ENCODE assay signal across 42 cellular contexts in genomic region chr20:2002365-2002764, GRCh38. TPM values are rescaled to one million over a fixed set of nuclear protein-coding genes. Genes with fewer than 3 reads are reported as not detected.
"Had no signal": no experiment of that assay in that cellular context is flagged by ENCODE, and none has a peak within 500 bp of the region (broad histone marks: within the 10 kb centered on the region; RNA-seq: fewer than 3 reads in every experiment).

No MANE protein-coding gene starts in this region.

- H3K4me1 ChIP-seq: ascending aorta, breast epithelium, colonic mucosa, esophagus squamous epithelium, gastroesophageal sphincter had no signal

- FAIRE-seq: endometrium, endothelial cell of umbilical vein had no signal

- ATAC-seq: activated CD4-positive, CD25-positive, alpha-beta regulatory T cell treated with anti-CD3 and anti-CD28 coated beads, Interleukin-2, amount 50 U/mL, for 24 hours; activated CD8-positive, alpha-beta T cell treated with anti-CD3 and anti-CD28 coated beads for 36 hours; activated naive CD8-positive, alpha-beta T cell treated with anti-CD3 and anti-CD28 coated beads, Interleukin-2, amount 50 U/mL, for 24 hours; effector memory CD8-positive, alpha-beta T cell; gastroesophageal sphincter; T-helper 17 cell had no signal

- H3K27me3 ChIP-seq: adrenal gland, ascending aorta, colonic mucosa had no signal

- H3K36me3 Mint-ChIP-seq: activated naive CD4-positive, alpha-beta T cell treated with anti-CD3 and anti-CD28 coated beads, Interleukin-2, amount 50 U/mL, for 24 hours; activated naive CD8-positive, alpha-beta T cell treated with anti-CD3 and anti-CD28 coated beads for 36 hours; brain had no signal

- DNase-seq: activated B cell treated with CpG ODN at 0.5 μM for 24 hours; activated CD4-positive, alpha-beta T cell treated with anti-CD3 and anti-CD28 coated beads for 48 hours; activated CD4-positive, alpha-beta T cell treated with anti-CD3 and anti-CD28 coated beads, Interleukin-2, amount 50 U/mL, for 1 hour; activated CD4-positive, alpha-beta T cell treated with anti-CD3 and anti-CD28 coated beads, Interleukin-2, amount 50 U/mL, for 48 hours; activated CD8-positive, alpha-beta memory T cell treated with anti-CD3 and anti-CD28 coated beads for 24 hours; activated CD8-positive, alpha-beta T cell treated with anti-CD3 and anti-CD28 coated beads for 36 hours; activated effector memory CD4-positive, alpha-beta T cell treated with anti-CD3 and anti-CD28 coated beads, Interleukin-2, amount 50 U/mL, for 16 hours; activated naive CD4-positive, alpha-beta T cell treated with anti-CD3 and anti-CD28 coated beads for 36 hours; activated naive CD8-positive, alpha-beta T cell treated with anti-CD3 and anti-CD28 coated beads for 36 hours; activated naive CD8-positive, alpha-beta T cell treated with anti-CD3 and anti-CD28 coated beads, Interleukin-2, amount 50 U/mL, for 24 hours; activated T-cell treated with anti-CD3 and anti-CD28 coated beads, Interleukin-2, amount 50 U/mL, for 1 hour; activated T-cell treated with anti-CD3 and anti-CD28 coated beads, Interleukin-2, amount 50 U/mL, for 48 hours; adrenal gland; central memory CD4-positive, alpha-beta T cell; colonic mucosa; dorsolateral prefrontal cortex; effector CD4-positive, alpha-beta T cell; effector memory CD8-positive, alpha-beta T cell; esophagus squamous epithelium; foreskin melanocyte; T-helper 1 cell; T-helper 17 cell; T1000; WERI-Rb-1 had no signal

- H3K27ac Mint-ChIP-seq: activated B cell treated with CpG ODN at 0.5 μM for 24 hours; activated CD8-positive, alpha-beta T cell treated with anti-CD3 and anti-CD28 coated beads for 36 hours; activated naive CD4-positive, alpha-beta T cell treated with anti-CD3 and anti-CD28 coated beads for 36 hours; activated naive CD4-positive, alpha-beta T cell treated with anti-CD3 and anti-CD28 coated beads, Interleukin-2, amount 50 U/mL, for 24 hours; activated naive CD8-positive, alpha-beta T cell treated with anti-CD3 and anti-CD28 coated beads for 36 hours; activated naive CD8-positive, alpha-beta T cell treated with anti-CD3 and anti-CD28 coated beads, Interleukin-2, amount 50 U/mL, for 24 hours; activated T-helper 1 cell treated with anti-CD3 and anti-CD28 coated beads, Interleukin-12 subunit alpha, Interleukin-12 subunit beta, Interleukin-2, Interleukin-4 antibody, amounts not matched to agents 30 ng/mL and 10 ng/mL and 1 ng/mL, durations not matched to agents 14 hours and 24 hours and 36 hours; activated T-helper 2 cell treated with anti-CD3 and anti-CD28 coated beads, Interferon-gamma antibody, Interleukin-2, Interleukin-4, amounts not matched to agents 10 μg/mL and 5 μg/mL and 100 μg/mL, durations not matched to agents 14 hours and 24 hours and 36 hours; brain; dendritic cell treated with granulocyte-macrophage colony-stimulating factor and Interleukin-4, amounts not matched to agents 40 ng/mL and 50 ng/mL, for 4 days; effector memory CD8-positive, alpha-beta T cell; T-helper 17 cell; T-helper 2 cell treated with Interferon-gamma antibody and Interleukin-4, amounts not matched to agents 5 μg/mL and 100 μg/mL, for 36 hours had no signal

- H3K9me3 ChIP-seq: adrenal gland, ascending aorta, breast epithelium, colonic mucosa, esophagus squamous epithelium, gastroesophageal sphincter had no signal

- H3K27ac ChIP-seq: adrenal gland, ascending aorta, breast epithelium, cardiac muscle cell, colonic mucosa, dorsolateral prefrontal cortex, epithelial cell of prostate, esophagus squamous epithelium, gastroesophageal sphincter, WERI-Rb-1 had no signal

- H3K36me3 ChIP-seq: adrenal gland, ascending aorta, breast epithelium, cardiac muscle cell, colonic mucosa, esophagus squamous epithelium, gastroesophageal sphincter, WERI-Rb-1 had no signal

- H3K9me3 Mint-ChIP-seq: activated B cell treated with CpG ODN at 0.5 μM for 24 hours; activated CD8-positive, alpha-beta T cell treated with anti-CD3 and anti-CD28 coated beads for 36 hours; activated naive CD4-positive, alpha-beta T cell treated with anti-CD3 and anti-CD28 coated beads for 36 hours; activated naive CD4-positive, alpha-beta T cell treated with anti-CD3 and anti-CD28 coated beads, Interleukin-2, amount 50 U/mL, for 24 hours; activated naive CD8-positive, alpha-beta T cell treated with anti-CD3 and anti-CD28 coated beads for 36 hours; activated naive CD8-positive, alpha-beta T cell treated with anti-CD3 and anti-CD28 coated beads, Interleukin-2, amount 50 U/mL, for 24 hours; activated T-helper 1 cell treated with anti-CD3 and anti-CD28 coated beads, Interleukin-12 subunit alpha, Interleukin-12 subunit beta, Interleukin-2, Interleukin-4 antibody, amounts not matched to agents 30 ng/mL and 10 ng/mL and 1 ng/mL, durations not matched to agents 14 hours and 24 hours and 36 hours; activated T-helper 2 cell treated with anti-CD3 and anti-CD28 coated beads, Interferon-gamma antibody, Interleukin-2, Interleukin-4, amounts not matched to agents 10 μg/mL and 5 μg/mL and 100 μg/mL, durations not matched to agents 14 hours and 24 hours and 36 hours; dendritic cell treated with granulocyte-macrophage colony-stimulating factor and Interleukin-4, amounts not matched to agents 40 ng/mL and 50 ng/mL, for 4 days; effector memory CD8-positive, alpha-beta T cell; T-helper 2 cell treated with Interferon-gamma antibody and Interleukin-4, amounts not matched to agents 5 μg/mL and 100 μg/mL, for 36 hours had no signal

- H3K4me3 Mint-ChIP-seq: activated B cell treated with CpG ODN at 0.5 μM for 24 hours; activated CD8-positive, alpha-beta T cell treated with anti-CD3 and anti-CD28 coated beads for 36 hours; activated naive CD4-positive, alpha-beta T cell treated with anti-CD3 and anti-CD28 coated beads for 36 hours; activated naive CD4-positive, alpha-beta T cell treated with anti-CD3 and anti-CD28 coated beads, Interleukin-2, amount 50 U/mL, for 24 hours; activated naive CD8-positive, alpha-beta T cell treated with anti-CD3 and anti-CD28 coated beads for 36 hours; activated naive CD8-positive, alpha-beta T cell treated with anti-CD3 and anti-CD28 coated beads, Interleukin-2, amount 50 U/mL, for 24 hours; activated T-helper 1 cell treated with anti-CD3 and anti-CD28 coated beads, Interleukin-12 subunit alpha, Interleukin-12 subunit beta, Interleukin-2, Interleukin-4 antibody, amounts not matched to agents 30 ng/mL and 10 ng/mL and 1 ng/mL, durations not matched to agents 14 hours and 24 hours and 36 hours; brain; dendritic cell treated with granulocyte-macrophage colony-stimulating factor and Interleukin-4, amounts not matched to agents 40 ng/mL and 50 ng/mL, for 4 days; effector memory CD8-positive, alpha-beta T cell; T-helper 17 cell; T-helper 2 cell treated with Interferon-gamma antibody and Interleukin-4, amounts not matched to agents 5 μg/mL and 100 μg/mL, for 36 hours had no signal

- H3K4me3 ChIP-seq: adrenal gland, ascending aorta, breast epithelium, cardiac muscle cell, colonic mucosa, dorsolateral prefrontal cortex, esophagus squamous epithelium, gastroesophageal sphincter had no signal

- H3K4me1 Mint-ChIP-seq: activated B cell treated with CpG ODN at 0.5 μM for 24 hours; activated naive CD4-positive, alpha-beta T cell treated with anti-CD3 and anti-CD28 coated beads, Interleukin-2, amount 50 U/mL, for 24 hours; activated naive CD8-positive, alpha-beta T cell treated with anti-CD3 and anti-CD28 coated beads for 36 hours; activated naive CD8-positive, alpha-beta T cell treated with anti-CD3 and anti-CD28 coated beads, Interleukin-2, amount 50 U/mL, for 24 hours; T-helper 17 cell had no signal

RNA-seq across cellular contexts. Expression of gene PDYN, which starts 8.5 kb away (rescaled TPM):
- total RNA-seq: activated B cell treated with CpG ODN at 0.5 μM for 24 hours; activated CD8-positive, alpha-beta T cell treated with anti-CD3 and anti-CD28 coated beads for 36 hours; activated naive CD4-positive, alpha-beta T cell treated with anti-CD3 and anti-CD28 coated beads for 36 hours; activated naive CD8-positive, alpha-beta T cell treated with anti-CD3 and anti-CD28 coated beads for 36 hours; activated T-helper 1 cell treated with anti-CD3 and anti-CD28 coated beads, Interleukin-12 subunit alpha, Interleukin-12 subunit beta, Interleukin-2, Interleukin-4 antibody, amounts not matched to agents 30 ng/mL and 10 ng/mL and 1 ng/mL, durations not matched to agents 14 hours and 24 hours and 36 hours; activated T-helper 2 cell treated with anti-CD3 and anti-CD28 coated beads, Interferon-gamma antibody, Interleukin-2, Interleukin-4, amounts not matched to agents 10 μg/mL and 5 μg/mL and 100 μg/mL, durations not matched to agents 14 hours and 24 hours and 36 hours; adrenal gland; ascending aorta; breast epithelium; colonic mucosa; endothelial cell of umbilical vein; esophagus squamous epithelium; fibroblast of lung; fibroblast of villous mesenchyme; gastroesophageal sphincter; glomerular endothelial cell; T-helper 17 cell had no signal
- polyA plus RNA-seq: adrenal gland, endothelial cell of umbilical vein, esophagus, fibroblast of lung had no signal
